In the genomic region with DNA sequence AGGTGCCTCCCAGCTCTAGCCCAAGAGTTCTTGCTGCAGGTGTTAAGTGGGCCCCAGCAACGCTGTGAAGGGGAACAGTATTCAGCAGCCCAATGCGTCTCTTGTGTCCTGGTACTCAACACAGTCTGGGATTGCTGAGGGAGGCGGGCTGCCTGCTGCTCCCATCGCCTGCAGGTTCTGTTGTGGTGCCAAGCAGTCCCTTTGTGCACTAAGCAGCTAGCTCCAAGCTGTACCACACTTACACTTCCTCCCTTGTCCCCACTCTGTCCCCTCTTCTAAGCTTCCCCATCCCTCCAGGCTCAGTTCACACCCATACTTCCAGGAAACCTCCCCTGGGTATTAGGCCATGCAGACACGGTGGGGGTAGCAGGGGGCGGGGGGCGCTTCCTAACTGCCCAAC, we compare ENCODE assay signal across 29 cellular contexts.
A peak's percentile ranks its signal among the peaks of the same experiment; 100 is the strongest.
DNase-seq lines count a peak whose midpoint lies in the region; ATAC-seq and TF ChIP-seq lines count a peak whose summit lies in the region.
"Had no signal": no experiment of that assay in that cellular context is flagged by ENCODE, and none has a peak within 500 bp of the region (broad histone marks: within the 10 kb centered on the region; RNA-seq: fewer than 3 reads in every experiment).

No MANE protein-coding gene starts in this region.

- H2AK9ac ChIP-seq in IMR-90 (replicated peaks; ENCODE audit: low read depth, low read length, poor library complexity): no peak overlapping the region

- no peak overlapping the region for H3K27ac ChIP-seq in IMR-90 (ENCODE audit: insufficient read depth, low read length)
- no peak overlapping the region for H3K27ac ChIP-seq in trophoblast cell (ENCODE audit: low read depth, low read length)
- H3K27ac ChIP-seq in thyroid gland: no peak overlapping the region
- H3K27ac ChIP-seq in neural progenitor cell: no peak overlapping the region
- H3K27ac ChIP-seq: PC-9, SJSA1 had no signal

- peaks cover 67% of the 10 kb centered on the region for H3K36me3 Mint-ChIP-seq in neural progenitor cell

- no peak overlapping the region for H2BK120ac ChIP-seq in IMR-90 (ENCODE audit: low read depth, low read length)
- no peak overlapping the region for H2BK120ac ChIP-seq in trophoblast cell (ENCODE audit: insufficient read depth, low read length, poor library complexity)

- TF ChIP-seq POLR2A in IMR-90 (IDR thresholded peaks at IDR 0.05; ENCODE audit: low read depth, low read length) (no peak), thyroid gland (IDR thresholded peaks at IDR 0.05) (no peak)

- H3K4me2 ChIP-seq in IMR-90 (ENCODE audit: low read depth, low read length) (no peak overlapping the region), trophoblast cell (ENCODE audit: low read length) (no peak overlapping the region), neural progenitor cell (no peak overlapping the region)
- H3K4me2 ChIP-seq: PC-9 had no signal

- H3K79me1 ChIP-seq in IMR-90 (ENCODE audit: low read depth in 1 of 2, low read length in 2 of 2): 0 out of 4 replicates have a peak, but pooled peaks cover 0 to 3% of the 10 kb centered on the region in 2 experiments
- no peaks in the 10 kb centered on the region for H3K79me1 ChIP-seq in trophoblast cell (ENCODE audit: low read length)

- WGBS in IMR-90 (ENCODE audit: extremely low coverage in 2 of 2, insufficient read length in 1 of 2), 2 experiments: 94% methylated on average over 2 of the region's 7 CpGs; no CpG with 5 or more reads in 1 of the 2 experiments
- no CpG with 5 or more reads among the region's 7 CpGs for WGBS in trophoblast cell (ENCODE audit: extremely low coverage, insufficient coverage, insufficient read length)
- 88 to 90% methylated on average over 7 of the region's 7 CpGs for WGBS in thyroid gland, 2 donors

- H3K14ac ChIP-seq in IMR-90 (replicated peaks; ENCODE audit: low read depth, low read length) (no peak overlapping the region), trophoblast cell (ENCODE audit: low read length) (no peak overlapping the region)

- peak overlapping the region; percentile 58 for H2AFZ ChIP-seq in IMR-90 (replicated peaks; ENCODE audit: low read length, poor library complexity)
- no peak overlapping the region for H2AFZ ChIP-seq in trophoblast cell (ENCODE audit: insufficient read depth, low read length, poor library complexity)
- H2AFZ ChIP-seq in neural progenitor cell (replicated peaks): no peak overlapping the region
- H2AFZ ChIP-seq: PC-9 had no signal

- no peak overlapping the region for H2BK15ac ChIP-seq in IMR-90 (ENCODE audit: low read depth, low read length)

- H3K9me1 ChIP-seq in IMR-90 (ENCODE audit: insufficient read depth, low read length): peaks cover 9% of the 10 kb centered on the region; the same call in 1 of the 2 replicates

- no peak overlapping the region for H3K4me3 Mint-ChIP-seq in neural progenitor cell
- H3K4me3 Mint-ChIP-seq: CD4-positive, alpha-beta memory T cell had no signal

- in situ Hi-C loops in IMR-90 (cut with MboI; ENCODE audit: low sequenced_read_pairs): no loop called here

- H4K12ac ChIP-seq in trophoblast cell (ENCODE audit: low read depth, low read length): no peak overlapping the region

- peak; percentile 79 for DNase-seq in Ammon's horn (ENCODE audit: low spot score)
- no peak for DNase-seq in IMR-90
- DNase-seq in globus pallidus (ENCODE audit: low spot score): peak; percentile 73
- no peak for DNase-seq in trophoblast cell
- DNase-seq in NCI-H345 treated with DMSO at 0.1 percent for 48 hours (lab: John Stamatoyannopoulos, UW; ENCODE audit: unreplicated experiment): no peak
- DNase-seq in thyroid gland: no peak
- DNase-seq in neural progenitor cell (ENCODE audit: low spot score): no peak
- DNase-seq: 8988T; ACHN; CD4-positive, alpha-beta memory T cell; COR-L47; DMS53; EL; GDM1; HCEC 1CT; Kasumi-1; NCI-H1092 treated with DMSO at 0.1 percent for 48 hours; NCI-H1436; NCI-H187; NCI-H2107; NCI-H446 treated with DMSO at 0.1 percent for 48 hours; NCI-H526; NCI-H82; NK-92 treated with Interleukin-12 subunit alpha and Interleukin-12 subunit beta, amount 100 ng/mL, for 24 hours; PC-9 had no signal

- H3K9me3 ChIP-seq in IMR-90 (ENCODE audit: control insufficient read depth, insufficient read depth, low read length): no peaks in the 10 kb centered on the region
- H3K9me3 ChIP-seq in trophoblast cell (ENCODE audit: insufficient read depth, low read depth, low read length): peaks cover 13% of the 10 kb centered on the region
- no peaks in the 10 kb centered on the region for H3K9me3 ChIP-seq in thyroid gland
- H3K9me3 ChIP-seq in neural progenitor cell (ENCODE audit: low read depth): peaks cover 9% of the 10 kb centered on the region
- H3K9me3 ChIP-seq: SJSA1 had no signal

- POLR2A ChIA-PET in IMR-90 (lab: Charles Lee; ENCODE audit: unreplicated experiment): no interaction called here

- CTCF ChIA-PET in IMR-90 (lab: Yijun Ruan, JAX): no interaction called here

- no peak overlapping the region for H4K5ac ChIP-seq in IMR-90 (ENCODE audit: low read depth, low read length)

- no peak overlapping the region for H4K8ac ChIP-seq in IMR-90 (ENCODE audit: low read depth in 2 of 2, low read length in 2 of 2)
- no peak overlapping the region for H4K8ac ChIP-seq in trophoblast cell (ENCODE audit: low read depth, low read length)

- H2BK20ac ChIP-seq in IMR-90 (ENCODE audit: low read depth, low read length): no peak overlapping the region

- H3K4ac ChIP-seq in IMR-90 (ENCODE audit: low read depth, low read length) (no peak overlapping the region), trophoblast cell (ENCODE audit: low read depth, low read length) (no peak overlapping the region)

- no peak overlapping the region for H3K56ac ChIP-seq in IMR-90 (ENCODE audit: extremely low read depth, insufficient read depth, low read length)

- no peaks in the 10 kb centered on the region for H3K4me1 Mint-ChIP-seq in neural progenitor cell

- peaks cover 2% of the 10 kb centered on the region; the same call in 1 of the 2 replicates for H3K4me1 ChIP-seq in IMR-90 (ENCODE audit: control insufficient read depth, insufficient read depth, low read length)
- no peaks in the 10 kb centered on the region for H3K4me1 ChIP-seq in trophoblast cell (ENCODE audit: control insufficient read depth in 1 of 2, insufficient read depth in 2 of 2, low read length in 2 of 2)
- no peaks in the 10 kb centered on the region for H3K4me1 ChIP-seq in thyroid gland
- H3K4me1 ChIP-seq in neural progenitor cell: no peaks in the 10 kb centered on the region

- no peak overlapping the region for H2AK5ac ChIP-seq in IMR-90 (ENCODE audit: low read depth, low read length)
- no peak overlapping the region for H2AK5ac ChIP-seq in trophoblast cell (ENCODE audit: low read length)

- intact Hi-C loops in IMR-90 (cut with micrococcal nuclease) (no loop called here), thyroid gland (cut with DNase I) (no loop called here)

- H4K91ac ChIP-seq in IMR-90 (ENCODE audit: insufficient read depth, low read depth, low read length) (no peak overlapping the region), trophoblast cell (ENCODE audit: low read depth, low read length) (no peak overlapping the region)

- no TSS peak for BruUV-seq in IMR-90 (replicated peaks; lab: Mats Ljungman, UMichigan)

- H3K9ac ChIP-seq in IMR-90 (ENCODE audit: low read depth, low read length) (no peak overlapping the region), trophoblast cell (ENCODE audit: low read length) (no peak overlapping the region), neural progenitor cell (no peak overlapping the region)

- H3K4me3 ChIP-seq in IMR-90 (ENCODE audit: insufficient read depth, low read depth, low read length) (no peak overlapping the region), trophoblast cell (ENCODE audit: low read depth, low read length) (no peak overlapping the region), thyroid gland (replicated peaks in 1 of 3) (no peak overlapping the region), neural progenitor cell (no peak overlapping the region)
- H3K4me3 ChIP-seq: GM12878, PC-9, SJSA1 had no signal

- H3K79me2 ChIP-seq in trophoblast cell (ENCODE audit: control insufficient read depth, insufficient read depth, low read length, poor library complexity) (no peaks in the 10 kb centered on the region), neural progenitor cell (ENCODE audit: low read depth) (peaks cover 3% of the 10 kb centered on the region)

- no peak for TF ChIP-seq RAD21 in IMR-90 (IDR thresholded peaks at IDR 0.05; ENCODE audit: low read length)

- peaks cover 58% of the 10 kb centered on the region for H3K9me3 Mint-ChIP-seq in neural progenitor cell

- no peaks in the 10 kb centered on the region for H4K20me1 ChIP-seq in IMR-90 (ENCODE audit: insufficient read depth, low read length)
- H4K20me1 ChIP-seq in neural progenitor cell (ENCODE audit: low read depth): no peaks in the 10 kb centered on the region

- no peaks in the 10 kb centered on the region for H3K36me3 ChIP-seq in IMR-90 (ENCODE audit: control insufficient read depth, insufficient read depth, low read length)
- peaks cover 8 to 13% of the 10 kb centered on the region in 2 experiments for H3K36me3 ChIP-seq in trophoblast cell (ENCODE audit: control insufficient read depth in 1 of 2, insufficient read depth in 2 of 2, low read length in 2 of 2)
- H3K36me3 ChIP-seq in thyroid gland: no peaks in the 10 kb centered on the region
- peaks cover 6% of the 10 kb centered on the region for H3K36me3 ChIP-seq in neural progenitor cell
- H3K36me3 ChIP-seq: SJSA1 had no signal

- ATAC-seq in IMR-90 (ENCODE audit: low read depth): no peak
- no peak for ATAC-seq in HG03045 (IDR thresholded peaks at IDR 0.05; ENCODE audit: unreplicated experiment)
- ATAC-seq: GM12878, Right ventricle myocardium inferior had no signal

- H3K23ac ChIP-seq in IMR-90 (ENCODE audit: low read depth, low read length) (no peak overlapping the region), trophoblast cell (ENCODE audit: low read length) (peak overlapping the region; percentile 80)

- H2BK5ac ChIP-seq in IMR-90 (ENCODE audit: low read depth, low read length, poor library complexity, severe bottlenecking) (no peak overlapping the region), trophoblast cell (ENCODE audit: low read depth, low read length, poor library complexity) (no peak overlapping the region)

- no peaks in the 10 kb centered on the region for H3F3A ChIP-seq in neural progenitor cell (ENCODE audit: low read depth)

- dilution Hi-C loops in IMR-90 (cut with HindIII; ENCODE audit: low sequenced_read_pairs, unreplicated experiment): no loop called here

- TF ChIP-seq CTCF in IMR-90 (conservative IDR thresholded peaks at IDR 0.05; ENCODE audit: low read depth, low read length) (no peak), thyroid gland (IDR thresholded peaks at IDR 0.05) (no peak), neural progenitor cell (IDR thresholded peaks at IDR 0.05) (no peak)

- H3K27me3 ChIP-seq in IMR-90 (ENCODE audit: control insufficient read depth, insufficient read depth, low read length) (no peaks in the 10 kb centered on the region), trophoblast cell (ENCODE audit: insufficient read depth, low read length) (no peaks in the 10 kb centered on the region), thyroid gland (no peaks in the 10 kb centered on the region), neural progenitor cell (no peaks in the 10 kb centered on the region)
- H3K27me3 ChIP-seq: SJSA1 had no signal

- peaks cover 5% of the 10 kb centered on the region for H3K27me3 Mint-ChIP-seq in neural progenitor cell (ENCODE audit: insufficient read depth, low read depth)
- H3K27me3 Mint-ChIP-seq: CD4-positive, alpha-beta memory T cell had no signal

- no peak overlapping the region for H3K18ac ChIP-seq in IMR-90 (ENCODE audit: low read depth, low read length)
- no peak overlapping the region for H3K18ac ChIP-seq in trophoblast cell (ENCODE audit: low read length)

- no peak overlapping the region for H3K27ac Mint-ChIP-seq in neural progenitor cell
- H3K27ac Mint-ChIP-seq: CD4-positive, alpha-beta memory T cell had no signal

- H2BK12ac ChIP-seq in trophoblast cell (ENCODE audit: low read length): no peak overlapping the region

Comparison
In these comparisons a context has a peak if more than half of its experiments do, and no peak if none do; other contexts are left out.
1. DNase-seq: peak in Ammon's horn (single experiment) and globus pallidus (single experiment); none in IMR-90 (single experiment), trophoblast cell (0 of 2), NCI-H345 treated with DMSO at 0.1 percent for 48 hours (single experiment), thyroid gland (0 of 2) and neural progenitor cell (single experiment).